In the genomic region with DNA sequence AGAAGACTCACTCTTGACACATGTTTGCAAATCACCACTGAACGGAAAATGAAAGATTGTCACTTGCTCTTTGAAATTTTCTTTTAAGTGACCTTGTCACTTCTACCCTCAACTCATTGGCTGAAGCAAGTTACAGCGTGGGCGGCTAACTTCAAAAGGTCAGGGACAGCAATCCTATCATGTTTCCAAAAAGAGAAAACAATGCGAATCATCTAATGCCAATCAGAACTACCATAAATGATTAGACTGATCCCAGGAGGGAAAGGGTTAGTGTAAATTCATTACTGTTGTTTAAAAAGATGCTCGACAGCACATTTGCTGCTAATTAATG, we compare ENCODE assay signal across 18 cellular contexts.
DNase-seq lines count a peak whose midpoint lies in the region; ATAC-seq, FAIRE-seq and TF ChIP-seq lines count a peak whose summit lies in the region.
"Had no signal": no experiment of that assay in that cellular context is flagged by ENCODE, and none has a peak within 500 bp of the region (broad histone marks: within the 10 kb centered on the region; RNA-seq: fewer than 3 reads in every experiment).

No MANE protein-coding gene starts in this region.

- H3K4me2 ChIP-seq in HepG2 (ENCODE audit: low read depth, low read length): no peak overlapping the region
- H3K4me2 ChIP-seq: A549 had no signal

- in situ Hi-C loops in HepG2 (cut with HindIII; ENCODE audit: extremely low pct_ligation_motif_present, low pct_unique_long_range_greater_than_20kb): no loop called here

- no peaks in the 10 kb centered on the region for H3K36me3 ChIP-seq in HepG2 (replicated peaks in 1 of 2; ENCODE audit: control insufficient read depth in 1 of 2, insufficient read depth in 2 of 2, low read length in 2 of 2)
- H3K36me3 ChIP-seq in right lobe of liver: no peaks in the 10 kb centered on the region
- H3K36me3 ChIP-seq: HAP-1, SJCRH30 had no signal

- POLR2A ChIA-PET in HepG2 (lab: Yijun Ruan, JAX): no interaction called here

- H2AFZ ChIP-seq in HepG2 (ENCODE audit: low read length): no peak overlapping the region

- H3K27ac Mint-ChIP-seq in brain (peak overlapping the region in 3 of 5 experiments; percentile 47 to 69 (median 49)), neural crest cell (ENCODE audit: unreplicated experiment) (peak overlapping the region; percentile 15), osteocyte (ENCODE audit: unreplicated experiment) (no peak overlapping the region)
- H3K27ac Mint-ChIP-seq: CD4-positive, alpha-beta T cell had no signal

- BruUV-seq in HepG2 (replicated peaks; lab: Mats Ljungman, UMichigan): no TSS peak

- no peaks in the 10 kb centered on the region for H3K79me2 ChIP-seq in HepG2 (ENCODE audit: insufficient read depth, low read length)

- H3K9ac ChIP-seq in HepG2 (ENCODE audit: insufficient read depth, low read depth, low read length): no peak overlapping the region

- under 1% methylated on average over 5 of the region's 5 CpGs for WGBS in HepG2 (ENCODE audit: low lambda C conversion rate)
- 39% methylated on average over 5 of the region's 5 CpGs for WGBS in right lobe of liver (ENCODE audit: insufficient coverage, low coverage, low lambda C conversion rate, missing lambda C conversion rate)

- H3K27ac ChIP-seq in HepG2 (ENCODE audit: extremely low read length, insufficient read depth, low read length) (no peak overlapping the region), right lobe of liver (no peak overlapping the region)
- H3K27ac ChIP-seq: A549, RWPE1, SJCRH30 had no signal

- H3K27me3 ChIP-seq in HepG2 (ENCODE audit: control insufficient read depth in 1 of 2, insufficient read depth in 2 of 2, low read length in 2 of 2) (no peaks in the 10 kb centered on the region; a peak in 1 of 5 replicates), right lobe of liver (no peaks in the 10 kb centered on the region)
- H3K27me3 ChIP-seq: SJCRH30 had no signal

- H3K4me1 ChIP-seq in HepG2 (ENCODE audit: insufficient read depth, low read length) (no peaks in the 10 kb centered on the region), right lobe of liver (no peaks in the 10 kb centered on the region)
- H3K4me1 ChIP-seq: A549, Caco-2, HAP-1 had no signal

- H3K9me3 ChIP-seq in HepG2 (ENCODE audit: low read length): no peaks in the 10 kb centered on the region
- no peaks in the 10 kb centered on the region for H3K9me3 ChIP-seq in right lobe of liver
- H3K9me3 ChIP-seq: A549, Caco-2, HAP-1, SJCRH30 had no signal

- DNase-seq in HepG2 (ENCODE audit: low spot score) (peak; percentile 13), right lobe of liver (no peak), neural crest cell (ENCODE audit: low read depth, low spot score) (no peak), osteocyte (ENCODE audit: extremely low spot score, unreplicated experiment) (no peak), dermis blood vessel endothelial cell (no peak)
- no peak for DNase-seq in stimulated activated CD8-positive, alpha-beta memory T cell treated with anti-CD3 and anti-CD28 coated beads, Interleukin-4, amount 100 ng/mL, for 48 hours
- DNase-seq: Caco-2; CD4-positive, alpha-beta T cell; KG1; NCI-H1930; NCI-H226; PC-3 had no signal

- CTCF ChIA-PET in HepG2 (lab: Yijun Ruan, JAX; ENCODE audit: low intra/inter-chr PET ratio, low total read pairs): no interaction called here

- H3K27me3 Mint-ChIP-seq in brain: peaks cover 2% of the 10 kb centered on the region
- H3K27me3 Mint-ChIP-seq in neural crest cell (ENCODE audit: low read depth): no peaks in the 10 kb centered on the region
- H3K27me3 Mint-ChIP-seq in osteocyte (ENCODE audit: unreplicated experiment): no peaks in the 10 kb centered on the region
- H3K27me3 Mint-ChIP-seq: CD4-positive, alpha-beta T cell had no signal

- ATAC-seq in HepG2 (no peak), right lobe of liver (no peak)
- ATAC-seq: A549, PC-3 had no signal

- TF ChIP-seq CTCF in HepG2 (CRISPR knock-in tag; IDR thresholded peaks at IDR 0.05) (no peak), right lobe of liver (IDR thresholded peaks at IDR 0.05) (no peak), brain (conservative IDR thresholded peaks at IDR 0.05) (no peak), neural crest cell (conservative IDR thresholded peaks at IDR 0.05) (no peak), osteocyte (IDR thresholded peaks at IDR 0.05) (no peak)

- intact Hi-C loops in HepG2 (cut with micrococcal nuclease; ENCODE audit: unreplicated experiment): no loop called here
- intact Hi-C loops in right lobe of liver (cut with DNase I): no loop called here

- H3K4me3 ChIP-seq in HepG2 (replicated peaks in 1 of 3; ENCODE audit: insufficient read depth in 1 of 3, low read depth in 2 of 3, low read length in 3 of 3): no peak overlapping the region
- H3K4me3 ChIP-seq in right lobe of liver: no peak overlapping the region
- H3K4me3 ChIP-seq: A549, HAP-1, SJCRH30 had no signal

- TF ChIP-seq RAD21 in HepG2 (CRISPR knock-in tag; IDR thresholded peaks at IDR 0.05): no peak

- FAIRE-seq in HepG2 (lab: Jason Lieb, UNC): no peak
- FAIRE-seq: A549, G401.6 had no signal

- H3K4me1 Mint-ChIP-seq in brain (peaks cover 36% of the 10 kb centered on the region), neural crest cell (peaks cover 9% of the 10 kb centered on the region), osteocyte (ENCODE audit: unreplicated experiment) (no peaks in the 10 kb centered on the region)

- TF ChIP-seq POLR2A in HepG2 (IDR thresholded peaks at IDR 0.05; ENCODE audit: insufficient read depth in 1 of 2, low read depth in 2 of 2, low read length in 2 of 2) (no peak), right lobe of liver (IDR thresholded peaks at IDR 0.05) (no peak)

- no peaks in the 10 kb centered on the region for H4K20me1 ChIP-seq in HepG2 (ENCODE audit: insufficient read depth, low read length)

- no peak overlapping the region for H3K4me3 Mint-ChIP-seq in brain
- no peak overlapping the region for H3K4me3 Mint-ChIP-seq in neural crest cell
- H3K4me3 Mint-ChIP-seq in osteocyte (ENCODE audit: unreplicated experiment): no peak overlapping the region
- H3K4me3 Mint-ChIP-seq: CD4-positive, alpha-beta T cell had no signal

- TF ChIP-seq EP300 in HepG2 (IDR thresholded peaks at IDR 0.05; ENCODE audit: low read depth in 2 of 2, low read length in 2 of 2) (no peak), HepG2 (CRISPR knock-in tag; IDR thresholded peaks at IDR 0.05; ENCODE audit: borderline replicate concordance) (no peak)

- H3K9me3 Mint-ChIP-seq in brain (peaks cover 2 to 8% (median 3%) of the 10 kb centered on the region in 5 experiments), neural crest cell (no peaks in the 10 kb centered on the region), osteocyte (ENCODE audit: unreplicated experiment) (no peaks in the 10 kb centered on the region)
- H3K9me3 Mint-ChIP-seq: CD4-positive, alpha-beta T cell had no signal

- H3K36me3 Mint-ChIP-seq in brain (peaks cover 6% of the 10 kb centered on the region), neural crest cell (ENCODE audit: low read depth) (no peaks in the 10 kb centered on the region), osteocyte (ENCODE audit: unreplicated experiment) (no peaks in the 10 kb centered on the region)

TF ChIP-seq in HepG2, 621 proteins besides CTCF, POLR2A, EP300 and RAD21:
- TF ChIP-seq, protein P1, sequence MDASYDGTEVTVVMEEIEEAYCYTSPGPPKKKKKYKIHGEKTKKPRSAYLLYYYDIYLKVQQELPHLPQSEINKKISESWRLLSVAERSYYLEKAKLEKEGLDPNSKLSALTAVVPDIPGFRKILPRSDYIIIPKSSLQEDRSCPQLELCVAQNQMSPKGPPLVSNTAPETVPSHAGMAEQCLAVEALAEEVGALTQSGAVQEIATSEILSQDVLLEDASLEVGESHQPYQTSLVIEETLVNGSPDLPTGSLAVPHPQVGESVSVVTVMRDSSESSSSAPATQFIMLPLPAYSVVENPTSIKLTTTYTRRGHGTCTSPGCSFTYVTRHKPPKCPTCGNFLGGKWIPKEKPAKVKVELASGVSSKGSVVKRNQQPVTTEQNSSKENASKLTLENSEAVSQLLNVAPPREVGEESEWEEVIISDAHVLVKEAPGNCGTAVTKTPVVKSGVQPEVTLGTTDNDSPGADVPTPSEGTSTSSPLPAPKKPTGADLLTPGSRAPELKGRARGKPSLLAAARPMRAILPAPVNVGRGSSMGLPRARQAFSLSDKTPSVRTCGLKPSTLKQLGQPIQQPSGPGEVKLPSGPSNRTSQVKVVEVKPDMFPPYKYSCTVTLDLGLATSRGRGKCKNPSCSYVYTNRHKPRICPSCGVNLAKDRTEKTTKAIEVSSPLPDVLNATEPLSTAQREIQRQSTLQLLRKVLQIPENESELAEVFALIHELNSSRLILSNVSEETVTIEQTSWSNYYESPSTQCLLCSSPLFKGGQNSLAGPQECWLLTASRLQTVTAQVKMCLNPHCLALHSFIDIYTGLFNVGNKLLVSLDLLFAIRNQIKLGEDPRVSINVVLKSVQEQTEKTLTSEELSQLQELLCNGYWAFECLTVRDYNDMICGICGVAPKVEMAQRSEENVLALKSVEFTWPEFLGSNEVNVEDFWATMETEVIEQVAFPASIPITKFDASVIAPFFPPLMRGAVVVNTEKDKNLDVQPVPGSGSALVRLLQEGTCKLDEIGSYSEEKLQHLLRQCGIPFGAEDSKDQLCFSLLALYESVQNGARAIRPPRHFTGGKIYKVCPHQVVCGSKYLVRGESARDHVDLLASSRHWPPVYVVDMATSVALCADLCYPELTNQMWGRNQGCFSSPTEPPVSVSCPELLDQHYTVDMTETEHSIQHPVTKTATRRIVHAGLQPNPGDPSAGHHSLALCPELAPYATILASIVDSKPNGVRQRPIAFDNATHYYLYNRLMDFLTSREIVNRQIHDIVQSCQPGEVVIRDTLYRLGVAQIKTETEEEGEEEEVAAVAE (CRISPR knock-in tag; IDR thresholded peaks at IDR 0.05; ENCODE audit: borderline replicate concordance): no peak
- TF ChIP-seq TCF7 (IDR thresholded peaks at IDR 0.05; ENCODE audit: low read depth): peak; percentile 14; the same call in 1 of the 2 replicates
